In genomic region chr2:232749331-232749730, GRCh38 we compare ENCODE assay signal across 18 cellular contexts. TPM values are rescaled to one million over a fixed set of nuclear protein-coding genes. Genes with fewer than 3 reads are reported as not detected.
DNase-seq lines count a peak whose midpoint lies in the region; ATAC-seq, FAIRE-seq and TF ChIP-seq lines count a peak whose summit lies in the region.
"Had no signal": no experiment of that assay in that cellular context is flagged by ENCODE, and none has a peak within 500 bp of the region (broad histone marks: within the 10 kb centered on the region; RNA-seq: fewer than 3 reads in every experiment).

No MANE protein-coding gene starts in this region.

- TF ChIP-seq CTCF in D721Med (IDR thresholded peaks at IDR 0.05; ENCODE audit: insufficient read depth, missing control alignments): no peak
- no peak for TF ChIP-seq CTCF in nephron progenitor cell (IDR thresholded peaks at IDR 0.05)

- H3K4me1 Mint-ChIP-seq in activated T-cell treated with anti-CD3 and anti-CD28 coated beads, Interleukin-2, amount 50 U/mL, for 72 hours (ENCODE audit: low read depth): peaks cover 24% of the 10 kb centered on the region
- H3K4me1 Mint-ChIP-seq in activated T-helper 2 cell treated with anti-CD3 and anti-CD28 coated beads, Interferon-gamma antibody, Interleukin-2, Interleukin-4, amounts not matched to agents 10 μg/mL and 5 μg/mL and 100 μg/mL, durations not matched to agents 14 hours and 24 hours and 36 hours (ENCODE audit: low read depth): peaks cover 16% of the 10 kb centered on the region
- peaks cover 7% of the 10 kb centered on the region for H3K4me1 Mint-ChIP-seq in nephron progenitor cell
- H3K4me1 Mint-ChIP-seq: GM23338 had no signal

- H3K36me3 Mint-ChIP-seq in activated T-cell treated with anti-CD3 and anti-CD28 coated beads, Interleukin-2, amount 50 U/mL, for 72 hours (ENCODE audit: insufficient read depth in 2 of 2): peaks cover 7 to 20% of the 10 kb centered on the region in 2 donors
- H3K36me3 Mint-ChIP-seq in activated T-helper 2 cell treated with anti-CD3 and anti-CD28 coated beads, Interferon-gamma antibody, Interleukin-2, Interleukin-4, amounts not matched to agents 10 μg/mL and 5 μg/mL and 100 μg/mL, durations not matched to agents 14 hours and 24 hours and 36 hours (ENCODE audit: low read depth): peaks cover 42% of the 10 kb centered on the region
- peaks cover 46% of the 10 kb centered on the region for H3K36me3 Mint-ChIP-seq in nephron progenitor cell (ENCODE audit: low read depth)

- FAIRE-seq in D721Med (lab: Jason Lieb, UNC): peak; percentile 16
- FAIRE-seq: A549, GM18507 had no signal

- no peaks in the 10 kb centered on the region for H3K9me3 Mint-ChIP-seq in activated T-cell treated with anti-CD3 and anti-CD28 coated beads, Interleukin-2, amount 50 U/mL, for 72 hours
- no peaks in the 10 kb centered on the region for H3K9me3 Mint-ChIP-seq in activated T-helper 2 cell treated with anti-CD3 and anti-CD28 coated beads, Interferon-gamma antibody, Interleukin-2, Interleukin-4, amounts not matched to agents 10 μg/mL and 5 μg/mL and 100 μg/mL, durations not matched to agents 14 hours and 24 hours and 36 hours
- no peaks in the 10 kb centered on the region for H3K9me3 Mint-ChIP-seq in nephron progenitor cell
- H3K9me3 Mint-ChIP-seq: CD4-positive, alpha-beta memory T cell; GM23338 had no signal

- peak overlapping the region; percentile 40 for H3K27ac Mint-ChIP-seq in activated T-cell treated with anti-CD3 and anti-CD28 coated beads, Interleukin-2, amount 50 U/mL, for 72 hours
- H3K27ac Mint-ChIP-seq in activated T-helper 2 cell treated with anti-CD3 and anti-CD28 coated beads, Interferon-gamma antibody, Interleukin-2, Interleukin-4, amounts not matched to agents 10 μg/mL and 5 μg/mL and 100 μg/mL, durations not matched to agents 14 hours and 24 hours and 36 hours: peak overlapping the region; percentile 18
- H3K27ac Mint-ChIP-seq in nephron progenitor cell: peak overlapping the region; percentile 90
- H3K27ac Mint-ChIP-seq: GM23338 had no signal

- no peaks in the 10 kb centered on the region for H3K27me3 Mint-ChIP-seq in activated T-cell treated with anti-CD3 and anti-CD28 coated beads, Interleukin-2, amount 50 U/mL, for 72 hours (ENCODE audit: low read depth)
- no peaks in the 10 kb centered on the region for H3K27me3 Mint-ChIP-seq in activated T-helper 2 cell treated with anti-CD3 and anti-CD28 coated beads, Interferon-gamma antibody, Interleukin-2, Interleukin-4, amounts not matched to agents 10 μg/mL and 5 μg/mL and 100 μg/mL, durations not matched to agents 14 hours and 24 hours and 36 hours (ENCODE audit: low read depth)
- H3K27me3 Mint-ChIP-seq in nephron progenitor cell (ENCODE audit: low read depth, poor library complexity): no peaks in the 10 kb centered on the region
- H3K27me3 Mint-ChIP-seq: CD4-positive, alpha-beta memory T cell had no signal

- ATAC-seq in activated T-cell treated with anti-CD3 and anti-CD28 coated beads, Interleukin-2, amount 50 U/mL, for 72 hours (replicated peaks in 1 of 2): no peak
- ATAC-seq: A549, GM23338 had no signal

- no peak for DNase-seq in activated T-cell treated with anti-CD3 and anti-CD28 coated beads, Interleukin-2, amount 50 U/mL, for 72 hours
- DNase-seq in activated T-cell treated with anti-CD3 and anti-CD28 coated beads, Interleukin-2, amount 50 U/mL, for 1 hour: no peak
- DNase-seq in D721Med (ENCODE audit: insufficient read length, low spot score): no peak
- no peak for DNase-seq in activated T-helper 2 cell treated with anti-CD3 and anti-CD28 coated beads, Interferon-gamma antibody, Interleukin-2, Interleukin-4, amounts not matched to agents 10 μg/mL and 5 μg/mL and 100 μg/mL, durations not matched to agents 14 hours and 24 hours and 36 hours (ENCODE audit: low spot score)
- no peak for DNase-seq in nephron progenitor cell
- no peak for DNase-seq in midbrain (lab: John Stamatoyannopoulos, UW)
- no peak for DNase-seq in superior temporal gyrus (ENCODE audit: extremely low spot score)
- DNase-seq: BE2C; CD4-positive, alpha-beta memory T cell; COR-L47; DMS53; GF-D8; H7; IMR-90 had no signal

- no peak overlapping the region for H3K4me3 Mint-ChIP-seq in activated T-cell treated with anti-CD3 and anti-CD28 coated beads, Interleukin-2, amount 50 U/mL, for 72 hours
- no peak overlapping the region for H3K4me3 Mint-ChIP-seq in activated T-helper 2 cell treated with anti-CD3 and anti-CD28 coated beads, Interferon-gamma antibody, Interleukin-2, Interleukin-4, amounts not matched to agents 10 μg/mL and 5 μg/mL and 100 μg/mL, durations not matched to agents 14 hours and 24 hours and 36 hours (ENCODE audit: low read depth)
- H3K4me3 Mint-ChIP-seq in nephron progenitor cell: no peak overlapping the region
- H3K4me3 Mint-ChIP-seq: CD4-positive, alpha-beta memory T cell; GM23338 had no signal

- intact Hi-C loops in activated T-helper 2 cell treated with anti-CD3 and anti-CD28 coated beads, Interferon-gamma antibody, Interleukin-2, Interleukin-4, amounts not matched to agents 10 μg/mL and 5 μg/mL and 100 μg/mL, durations not matched to agents 14 hours and 24 hours and 36 hours (cut with micrococcal nuclease): no loop called here

RNA-seq across cellular contexts. Expression of gene KCNJ13, which starts 27.0 kb away (rescaled TPM):
- not detected for total RNA-seq in activated T-cell treated with anti-CD3 and anti-CD28 coated beads, Interleukin-2, amount 50 U/mL, for 72 hours
- not detected in 2 replicates for total RNA-seq in activated T-helper 2 cell treated with anti-CD3 and anti-CD28 coated beads, Interferon-gamma antibody, Interleukin-2, Interleukin-4, amounts not matched to agents 10 μg/mL and 5 μg/mL and 100 μg/mL, durations not matched to agents 14 hours and 24 hours and 36 hours
- total RNA-seq: CD4-positive, alpha-beta memory T cell; GM23338; H7; HT-29; IMR-90 had no signal

RNA-seq across cellular contexts. Expression of gene GIGYF2, which starts 52.2 kb away (rescaled TPM):
- total RNA-seq in activated T-cell treated with anti-CD3 and anti-CD28 coated beads, Interleukin-2, amount 50 U/mL, for 72 hours: 10 to 100 TPM; 61.2 to 62.7 TPM
- total RNA-seq in activated T-helper 2 cell treated with anti-CD3 and anti-CD28 coated beads, Interferon-gamma antibody, Interleukin-2, Interleukin-4, amounts not matched to agents 10 μg/mL and 5 μg/mL and 100 μg/mL, durations not matched to agents 14 hours and 24 hours and 36 hours: 63.7 and 64.7 TPM in 2 replicates

Comparison
In these comparisons a context has a peak if more than half of its experiments do, and no peak if none do; other contexts are left out.
1. H3K27ac Mint-ChIP-seq: peak in every context shown above with its lines; median percentile 90 in nephron progenitor cell; 40 in activated T-cell treated with anti-CD3 and anti-CD28 coated beads, Interleukin-2, amount 50 U/mL, for 72 hours; 18 in activated T-helper 2 cell treated with anti-CD3 and anti-CD28 coated beads, Interferon-gamma antibody, Interleukin-2, Interleukin-4, amounts not matched to agents 10 μg/mL and 5 μg/mL and 100 μg/mL, durations not matched to agents 14 hours and 24 hours and 36 hours.